Comparison of ENCODE assay signal across 8 cellular contexts in the genomic region with DNA sequence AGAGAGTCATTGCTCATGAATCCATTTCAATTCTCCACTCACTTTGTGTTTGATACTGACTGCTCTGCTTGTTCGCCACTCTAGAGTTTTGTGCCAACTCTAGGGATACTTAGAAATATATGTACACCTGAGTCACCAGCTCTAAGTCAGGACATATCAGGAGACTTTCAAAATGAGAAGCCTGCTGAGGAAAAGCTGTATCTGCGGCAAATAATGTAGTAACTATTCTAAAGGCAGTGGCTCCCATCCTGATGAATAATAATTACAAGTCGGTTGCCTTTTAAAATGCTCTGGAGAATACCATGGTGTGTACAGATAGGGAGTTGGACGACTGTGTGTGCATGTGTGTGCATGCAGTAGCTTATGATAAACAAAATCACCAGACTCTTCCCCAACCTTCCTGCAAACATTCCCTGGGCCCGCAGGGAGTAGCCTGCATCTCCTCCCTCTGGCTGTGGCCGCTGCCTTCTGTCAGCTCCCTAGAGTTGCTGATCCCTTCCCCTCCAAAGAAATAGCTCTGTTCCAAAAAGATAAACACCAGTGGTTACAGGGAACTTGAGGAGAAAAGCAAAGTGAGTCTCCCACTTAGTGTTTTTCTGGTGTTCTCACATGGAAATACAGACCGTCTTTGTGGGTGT.
"Had no signal": no experiment of that assay in that cellular context is flagged by ENCODE, and none has a peak within 500 bp of the region (broad histone marks: within the 10 kb centered on the region; RNA-seq: fewer than 3 reads in every experiment).

No MANE protein-coding gene starts in this region.

- H3K27me3 ChIP-seq: breast epithelium, thyroid gland had no signal

- H3K27ac ChIP-seq: breast epithelium, thyroid gland had no signal

- H3K4me3 ChIP-seq: thyroid gland had no signal

- H3K4me1 ChIP-seq: breast epithelium, thyroid gland had no signal

- H3K9me3 ChIP-seq: breast epithelium, thyroid gland had no signal

- DNase-seq: activated B cell treated with CpG ODN at 0.5 μM for 24 hours; activated CD4-positive, alpha-beta T cell treated with anti-CD3 and anti-CD28 coated beads, Interleukin-2, amount 50 U/mL, for 1 hour; effector CD4-positive, alpha-beta T cell; natural killer cell; stimulated activated CD4-positive, alpha-beta T cell treated with anti-CD3 and anti-CD28 coated beads, Interleukin-4, amount 100 ng/mL, for 4 hours; stimulated activated naive CD8-positive, alpha-beta T cell treated with anti-CD3 and anti-CD28 coated beads, Interleukin-15, amount 100 ng/mL, for 72 hours; thyroid gland had no signal

- H3K36me3 ChIP-seq: breast epithelium, thyroid gland had no signal
